ENCODE assay signal across 13 cellular contexts in genomic region chr16:79276506-79276905, GRCh38.
DNase-seq lines count a peak whose midpoint lies in the region; ATAC-seq and TF ChIP-seq lines count a peak whose summit lies in the region.
"Had no signal": no experiment of that assay in that cellular context is flagged by ENCODE, and none has a peak within 500 bp of the region (broad histone marks: within the 10 kb centered on the region; RNA-seq: fewer than 3 reads in every experiment).

No MANE protein-coding gene starts in this region.

- no peak overlapping the region for H3K4me3 Mint-ChIP-seq in GM23338
- H3K4me3 Mint-ChIP-seq in activated CD4-positive, alpha-beta memory T cell treated with anti-CD3 and anti-CD28 coated beads, Interleukin-2, amount 10 ng/mL, durations not matched to agents 7 days and 5 days, result no peak overlapping the region
- H3K4me3 Mint-ChIP-seq in immature natural killer cell, result no peak overlapping the region
- no peak overlapping the region for H3K4me3 Mint-ChIP-seq in activated T-helper 2 cell treated with anti-CD3 and anti-CD28 coated beads, Interferon-gamma antibody, Interleukin-2, Interleukin-4, amounts not matched to agents 10 μg/mL and 5 μg/mL and 100 μg/mL, durations not matched to agents 14 hours and 24 hours and 36 hours (ENCODE audit: low read depth)

- POLR2A ChIA-PET in activated CD4-positive, alpha-beta memory T cell treated with anti-CD3 and anti-CD28 coated beads, Interleukin-2, amount 10 ng/mL, durations not matched to agents 7 days and 5 days (lab: Charles Lee), result interaction anchor here (1.8 kb wide), 1 partner anchor 10 kb away, joined by 6 read pairs; no protein-coding TSS in a partner anchor

- no peaks in the 10 kb centered on the region for H4K20me1 ChIP-seq in GM23338 (replicated peaks; ENCODE audit: insufficient read depth)

- H3K4me3 ChIP-seq in GM23338, result no peak overlapping the region
- H3K4me3 ChIP-seq: HAP-1 had no signal

- no peak for TF ChIP-seq CTCF in GM23338 (conservative IDR thresholded peaks at IDR 0.05; ENCODE audit: low read depth in 2 of 2)

- no peak overlapping the region for H3K27ac Mint-ChIP-seq in GM23338
- H3K27ac Mint-ChIP-seq in activated CD4-positive, alpha-beta memory T cell treated with anti-CD3 and anti-CD28 coated beads, Interleukin-2, amount 10 ng/mL, durations not matched to agents 7 days and 5 days, result peak overlapping the region; percentile 32
- H3K27ac Mint-ChIP-seq in immature natural killer cell, result peak overlapping the region in 5 of 6 donors; percentile 13 to 99 (median 70)
- H3K27ac Mint-ChIP-seq in activated T-helper 2 cell treated with anti-CD3 and anti-CD28 coated beads, Interferon-gamma antibody, Interleukin-2, Interleukin-4, amounts not matched to agents 10 μg/mL and 5 μg/mL and 100 μg/mL, durations not matched to agents 14 hours and 24 hours and 36 hours, result no peak overlapping the region

- no peak for ATAC-seq in GM23338

- CTCF ChIA-PET in activated CD4-positive, alpha-beta memory T cell treated with anti-CD3 and anti-CD28 coated beads, Interleukin-2, amount 10 ng/mL, durations not matched to agents 7 days and 5 days (lab: Charles Lee), result interaction anchor here (0.6 kb wide), 1 partner anchor 132 kb away, joined by 4 read pairs; no protein-coding TSS in a partner anchor

- no peak overlapping the region for H3K27ac ChIP-seq in GM23338 (ENCODE audit: low read depth)

- intact Hi-C loops in activated T-helper 2 cell treated with anti-CD3 and anti-CD28 coated beads, Interferon-gamma antibody, Interleukin-2, Interleukin-4, amounts not matched to agents 10 μg/mL and 5 μg/mL and 100 μg/mL, durations not matched to agents 14 hours and 24 hours and 36 hours (cut with micrococcal nuclease), result no loop called here

- H3K27me3 ChIP-seq in GM23338 (ENCODE audit: insufficient read depth), result no peaks in the 10 kb centered on the region

- H3K4me1 Mint-ChIP-seq in GM23338, result peaks cover 15% of the 10 kb centered on the region
- H3K4me1 Mint-ChIP-seq in activated CD4-positive, alpha-beta memory T cell treated with anti-CD3 and anti-CD28 coated beads, Interleukin-2, amount 10 ng/mL, durations not matched to agents 7 days and 5 days, result peaks cover 85% of the 10 kb centered on the region
- peaks cover 62 to 65% of the 10 kb centered on the region in 2 donors for H3K4me1 Mint-ChIP-seq in immature natural killer cell
- peaks cover 73% of the 10 kb centered on the region for H3K4me1 Mint-ChIP-seq in activated T-helper 2 cell treated with anti-CD3 and anti-CD28 coated beads, Interferon-gamma antibody, Interleukin-2, Interleukin-4, amounts not matched to agents 10 μg/mL and 5 μg/mL and 100 μg/mL, durations not matched to agents 14 hours and 24 hours and 36 hours (ENCODE audit: low read depth)

- no peak overlapping the region for H3K4me2 ChIP-seq in GM23338

- no peaks in the 10 kb centered on the region for H3K36me3 ChIP-seq in GM23338 (ENCODE audit: insufficient read depth)
- H3K36me3 ChIP-seq: HAP-1 had no signal

- no peaks in the 10 kb centered on the region for H3K79me2 ChIP-seq in GM23338 (replicated peaks; ENCODE audit: insufficient read depth)

- H3K9me3 Mint-ChIP-seq in GM23338 (no peaks in the 10 kb centered on the region), immature natural killer cell (no peaks in the 10 kb centered on the region)
- H3K9me3 Mint-ChIP-seq in activated CD4-positive, alpha-beta memory T cell treated with anti-CD3 and anti-CD28 coated beads, Interleukin-2, amount 10 ng/mL, durations not matched to agents 7 days and 5 days, result no peaks in the 10 kb centered on the region
- H3K9me3 Mint-ChIP-seq in activated T-helper 2 cell treated with anti-CD3 and anti-CD28 coated beads, Interferon-gamma antibody, Interleukin-2, Interleukin-4, amounts not matched to agents 10 μg/mL and 5 μg/mL and 100 μg/mL, durations not matched to agents 14 hours and 24 hours and 36 hours, result no peaks in the 10 kb centered on the region
- H3K9me3 Mint-ChIP-seq: CD4-positive, CD25-positive, alpha-beta regulatory T cell had no signal

- H3F3A ChIP-seq in GM23338 (replicated peaks; ENCODE audit: low read depth), result no peaks in the 10 kb centered on the region

- 0 out of 2 replicates have a peak overlapping the region, but pooled peaks have one; percentile 18 for H2AFZ ChIP-seq in GM23338

- H3K36me3 Mint-ChIP-seq in GM23338 (ENCODE audit: low read depth) (no peaks in the 10 kb centered on the region), immature natural killer cell (no peaks in the 10 kb centered on the region)
- H3K36me3 Mint-ChIP-seq in activated CD4-positive, alpha-beta memory T cell treated with anti-CD3 and anti-CD28 coated beads, Interleukin-2, amount 10 ng/mL, durations not matched to agents 7 days and 5 days (ENCODE audit: low read depth), result peaks cover 17% of the 10 kb centered on the region
- H3K36me3 Mint-ChIP-seq in activated T-helper 2 cell treated with anti-CD3 and anti-CD28 coated beads, Interferon-gamma antibody, Interleukin-2, Interleukin-4, amounts not matched to agents 10 μg/mL and 5 μg/mL and 100 μg/mL, durations not matched to agents 14 hours and 24 hours and 36 hours (ENCODE audit: low read depth), result no peaks in the 10 kb centered on the region
- H3K36me3 Mint-ChIP-seq: CD4-positive, CD25-positive, alpha-beta regulatory T cell had no signal

- DNase-seq in CD1c-positive myeloid dendritic cell (ENCODE audit: extremely low spot score) (peak; percentile 22), GM23338 (ENCODE audit: low spot score) (no peak), immature natural killer cell (no peak), NCI-H345 (lab: John Stamatoyannopoulos, UW) (no peak), AG08395 (ENCODE audit: low spot score) (no peak), iPS-NIHi7 (ENCODE audit: extremely low spot score) (no peak)
- DNase-seq in activated CD4-positive, alpha-beta memory T cell treated with anti-CD3 and anti-CD28 coated beads, Interleukin-2, amount 10 ng/mL, durations not matched to agents 7 days and 5 days, result no peak
- DNase-seq in activated T-helper 2 cell treated with anti-CD3 and anti-CD28 coated beads, Interferon-gamma antibody, Interleukin-2, Interleukin-4, amounts not matched to agents 10 μg/mL and 5 μg/mL and 100 μg/mL, durations not matched to agents 14 hours and 24 hours and 36 hours (ENCODE audit: low spot score), result no peak
- DNase-seq: CD4-positive, CD25-positive, alpha-beta regulatory T cell; DMS153; DMS79 treated with DMSO at 0.1 percent for 48 hours; EL had no signal

- H3K4me1 ChIP-seq in GM23338 (ENCODE audit: insufficient read depth), result no peaks in the 10 kb centered on the region; the same call in 1 of the 2 replicates
- H3K4me1 ChIP-seq: HAP-1 had no signal

- H3K9me2 ChIP-seq in GM23338 (ENCODE audit: insufficient read depth), result 0 out of 2 replicates have a peak, but pooled peaks cover 10% of the 10 kb centered on the region

- H3K27me3 Mint-ChIP-seq in GM23338 (ENCODE audit: insufficient read depth, low read depth, poor library complexity), result peaks cover 1% of the 10 kb centered on the region
- no peaks in the 10 kb centered on the region for H3K27me3 Mint-ChIP-seq in activated CD4-positive, alpha-beta memory T cell treated with anti-CD3 and anti-CD28 coated beads, Interleukin-2, amount 10 ng/mL, durations not matched to agents 7 days and 5 days
- H3K27me3 Mint-ChIP-seq in immature natural killer cell (ENCODE audit: low read depth in 3 of 3), result peaks cover 2 to 8% (median 4%) of the 10 kb centered on the region in 3 donors
- H3K27me3 Mint-ChIP-seq in activated T-helper 2 cell treated with anti-CD3 and anti-CD28 coated beads, Interferon-gamma antibody, Interleukin-2, Interleukin-4, amounts not matched to agents 10 μg/mL and 5 μg/mL and 100 μg/mL, durations not matched to agents 14 hours and 24 hours and 36 hours (ENCODE audit: low read depth), result no peaks in the 10 kb centered on the region

TF ChIP-seq in GM23338, 12 proteins besides CTCF, POLR2A, EP300 and RAD21 (continues in another document):
- TF ChIP-seq ZNF114 (CRISPR knock-in tag; IDR thresholded peaks at IDR 0.05) (no peak), ZNF331 (CRISPR knock-in tag; IDR thresholded peaks at IDR 0.05; ENCODE audit: low read depth) (no peak), JUNB (IDR thresholded peaks at IDR 0.05; ENCODE audit: unreplicated experiment) (no peak), REST (IDR thresholded peaks at IDR 0.05; ENCODE audit: unreplicated experiment) (no peak), CREB1 (CRISPR knock-in tag; IDR thresholded peaks at IDR 0.05; ENCODE audit: low read depth) (no peak), EZH2 (IDR thresholded peaks at IDR 0.05; ENCODE audit: low read depth, unreplicated experiment) (no peak), STAT1 (IDR thresholded peaks at IDR 0.05; ENCODE audit: unreplicated experiment) (no peak)

Comparison
In these comparisons a context has a peak if more than half of its experiments do, and no peak if none do; other contexts are left out.
1. H3K27ac Mint-ChIP-seq: peak in activated CD4-positive, alpha-beta memory T cell treated with anti-CD3 and anti-CD28 coated beads, Interleukin-2, amount 10 ng/mL, durations not matched to agents 7 days and 5 days (single experiment) and immature natural killer cell (5 of 6); none in GM23338 (single experiment) and activated T-helper 2 cell treated with anti-CD3 and anti-CD28 coated beads, Interferon-gamma antibody, Interleukin-2, Interleukin-4, amounts not matched to agents 10 μg/mL and 5 μg/mL and 100 μg/mL, durations not matched to agents 14 hours and 24 hours and 36 hours (single experiment).